ENCODE assay signal across 8 cellular contexts in genomic region chr22:44329179-44329796, GRCh38. TPM values are rescaled to one million over a fixed set of nuclear protein-coding genes. Genes with fewer than 3 reads are reported as not detected.
A peak's percentile ranks its signal among the peaks of the same experiment; 100 is the strongest.
DNase-seq lines count a peak whose midpoint lies in the region; ATAC-seq, FAIRE-seq and TF ChIP-seq lines count a peak whose summit lies in the region.

No MANE protein-coding gene starts in this region.

- in situ Hi-C loops in GM23248 (cut with MboI) = no loop called here

- H3K27me3 ChIP-seq in GM23248 (replicated peaks; ENCODE audit: insufficient read depth) = peaks cover 9% of the 10 kb centered on the region; the same call in 1 of the 2 replicates
- H3K27me3 ChIP-seq in OCI-LY3 (ENCODE audit: low read depth, low read length) = peaks cover 54% of the 10 kb centered on the region

- 85 to 88% methylated on average over 17 of the region's 17 CpGs for WGBS in GM23248 (ENCODE audit: low coverage in 1 of 2, low lambda C conversion rate in 2 of 2, missing lambda C conversion rate in 2 of 2), 2 experiments

- ATAC-seq in natural killer cell (peak in 1 of 3 donors; percentile 36), SK-N-SH treated with all-trans-retinoic acid at 6 μM for 48 hours (no peak)
- ATAC-seq in naive thymus-derived CD8-positive, alpha-beta T cell = no peak

- FAIRE-seq in GM18507 (lab: Jason Lieb, UNC) = peak; percentile 95

- no peak overlapping the region for H2AFZ ChIP-seq in GM23248
- H2AFZ ChIP-seq in OCI-LY3 (ENCODE audit: low read depth, low read length) = no peak overlapping the region

- DNase-seq in GM18507 (ENCODE audit: extremely low spot score, insufficient read length, low read depth) (peak; percentile 70), GM23248 (peak; percentile 40), natural killer cell (no peak), cerebellum (ENCODE audit: low spot score) (no peak), OCI-M2 (lab: John Stamatoyannopoulos, UW; ENCODE audit: unreplicated experiment) (no peak)
- DNase-seq in naive thymus-derived CD8-positive, alpha-beta T cell = no peak

- no peaks in the 10 kb centered on the region for H3K9me3 ChIP-seq in GM23248 (ENCODE audit: low read depth)
- H3K9me3 ChIP-seq in OCI-LY3 (ENCODE audit: insufficient read depth, low read length) = no peaks in the 10 kb centered on the region

- POLR2A ChIA-PET in naive thymus-derived CD8-positive, alpha-beta T cell (lab: Charles Lee) = no interaction called here

- H3K27ac ChIP-seq in GM23248 (no peak overlapping the region), OCI-LY3 (ENCODE audit: low read length) (no peak overlapping the region)

- H4K20me1 ChIP-seq in GM23248 (ENCODE audit: insufficient read depth) (no peaks in the 10 kb centered on the region), OCI-LY3 (ENCODE audit: insufficient read depth, low read length) (peaks cover 26% of the 10 kb centered on the region)

- H3K4me1 Mint-ChIP-seq in natural killer cell = peaks cover 11 to 27% of the 10 kb centered on the region in 2 donors
- H3K4me1 Mint-ChIP-seq in naive thymus-derived CD8-positive, alpha-beta T cell = peaks cover 13 to 36% (median 26%) of the 10 kb centered on the region in 4 donors

- no peaks in the 10 kb centered on the region for H3K79me2 ChIP-seq in GM23248 (ENCODE audit: insufficient read depth)
- no peaks in the 10 kb centered on the region for H3K79me2 ChIP-seq in OCI-LY3 (ENCODE audit: low read length)

- TF ChIP-seq CTCF in OCI-LY3 (IDR thresholded peaks at IDR 0.05; ENCODE audit: low read depth, low read length) = no peak
- TF ChIP-seq CTCF in natural killer cell (IDR thresholded peaks at IDR 0.05) = no peak

- H3K27ac Mint-ChIP-seq in natural killer cell = no peak overlapping the region
- H3K27ac Mint-ChIP-seq in naive thymus-derived CD8-positive, alpha-beta T cell = peak overlapping the region in 2 of 10 donors; percentile 29 to 43

- H3K9me3 Mint-ChIP-seq in natural killer cell = no peaks in the 10 kb centered on the region
- no peaks in the 10 kb centered on the region for H3K9me3 Mint-ChIP-seq in naive thymus-derived CD8-positive, alpha-beta T cell

- no peaks in the 10 kb centered on the region for H3F3A ChIP-seq in GM23248 (ENCODE audit: insufficient read depth)

- H3K4me3 ChIP-seq in GM23248 (no peak overlapping the region), OCI-LY3 (ENCODE audit: low read length) (peak overlapping the region; percentile 62)

- H3K4me1 ChIP-seq in GM23248 (ENCODE audit: insufficient read depth) = peaks cover 6% of the 10 kb centered on the region
- H3K4me1 ChIP-seq in OCI-LY3 (ENCODE audit: low read length) = peaks cover 23% of the 10 kb centered on the region

- intact Hi-C loops in natural killer cell (cut with micrococcal nuclease) = no loop called here

- peaks cover 31 to 32% of the 10 kb centered on the region in 2 donors for H3K27me3 Mint-ChIP-seq in natural killer cell (ENCODE audit: low read depth in 2 of 2)
- H3K27me3 Mint-ChIP-seq in naive thymus-derived CD8-positive, alpha-beta T cell = peaks cover 27 to 56% (median 37%) of the 10 kb centered on the region in 5 donors

- no peaks in the 10 kb centered on the region for H3K36me3 ChIP-seq in GM23248 (ENCODE audit: low read depth)
- no peaks in the 10 kb centered on the region for H3K36me3 ChIP-seq in OCI-LY3 (replicated peaks; ENCODE audit: low read depth, low read length)

- H3K4me2 ChIP-seq in GM23248 (ENCODE audit: unreplicated experiment) (no peak overlapping the region), OCI-LY3 (ENCODE audit: low read length) (peak overlapping the region; percentile 86)

- H3K9ac ChIP-seq in GM23248 (no peak overlapping the region), OCI-LY3 (ENCODE audit: low read length) (no peak overlapping the region; the same call in 1 of the 2 replicates)

- no peaks in the 10 kb centered on the region for H3K9me2 ChIP-seq in GM23248 (ENCODE audit: insufficient read depth)

- no peaks in the 10 kb centered on the region for H3K36me3 Mint-ChIP-seq in natural killer cell
- peaks cover 0 to 5% (median 0%) of the 10 kb centered on the region in 3 donors for H3K36me3 Mint-ChIP-seq in naive thymus-derived CD8-positive, alpha-beta T cell

- peak overlapping the region; percentile 51 for H3K4me3 Mint-ChIP-seq in natural killer cell
- H3K4me3 Mint-ChIP-seq in naive thymus-derived CD8-positive, alpha-beta T cell = peak overlapping the region in 3 of 10 donors; percentile 12 to 52 (median 22)

TF ChIP-seq in SK-N-SH treated with all-trans-retinoic acid at 6 μM for 48 hours, 23 proteins besides CTCF, POLR2A, EP300 and RAD21:
- no peak for TF ChIP-seq OSR1 (CRISPR knock-in tag; IDR thresholded peaks at IDR 0.05)
- no peak for TF ChIP-seq ZFP3 (CRISPR knock-in tag; IDR thresholded peaks at IDR 0.05)
- TF ChIP-seq TOX (CRISPR knock-in tag; IDR thresholded peaks at IDR 0.05; ENCODE audit: borderline replicate concordance) = no peak
- TF ChIP-seq, protein P1, sequence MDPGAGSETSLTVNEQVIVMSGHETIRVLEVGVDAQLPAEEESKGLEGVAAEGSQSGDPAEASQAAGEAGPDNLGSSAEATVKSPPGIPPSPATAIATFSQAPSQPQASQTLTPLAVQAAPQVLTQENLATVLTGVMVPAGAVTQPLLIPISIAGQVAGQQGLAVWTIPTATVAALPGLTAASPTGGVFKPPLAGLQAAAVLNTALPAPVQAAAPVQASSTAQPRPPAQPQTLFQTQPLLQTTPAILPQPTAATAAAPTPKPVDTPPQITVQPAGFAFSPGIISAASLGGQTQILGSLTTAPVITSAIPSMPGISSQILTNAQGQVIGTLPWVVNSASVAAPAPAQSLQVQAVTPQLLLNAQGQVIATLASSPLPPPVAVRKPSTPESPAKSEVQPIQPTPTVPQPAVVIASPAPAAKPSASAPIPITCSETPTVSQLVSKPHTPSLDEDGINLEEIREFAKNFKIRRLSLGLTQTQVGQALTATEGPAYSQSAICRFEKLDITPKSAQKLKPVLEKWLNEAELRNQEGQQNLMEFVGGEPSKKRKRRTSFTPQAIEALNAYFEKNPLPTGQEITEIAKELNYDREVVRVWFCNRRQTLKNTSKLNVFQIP (CRISPR knock-in tag; IDR thresholded peaks at IDR 0.05; ENCODE audit: borderline replicate concordance, low read depth) = no peak
- TF ChIP-seq, protein P2, sequence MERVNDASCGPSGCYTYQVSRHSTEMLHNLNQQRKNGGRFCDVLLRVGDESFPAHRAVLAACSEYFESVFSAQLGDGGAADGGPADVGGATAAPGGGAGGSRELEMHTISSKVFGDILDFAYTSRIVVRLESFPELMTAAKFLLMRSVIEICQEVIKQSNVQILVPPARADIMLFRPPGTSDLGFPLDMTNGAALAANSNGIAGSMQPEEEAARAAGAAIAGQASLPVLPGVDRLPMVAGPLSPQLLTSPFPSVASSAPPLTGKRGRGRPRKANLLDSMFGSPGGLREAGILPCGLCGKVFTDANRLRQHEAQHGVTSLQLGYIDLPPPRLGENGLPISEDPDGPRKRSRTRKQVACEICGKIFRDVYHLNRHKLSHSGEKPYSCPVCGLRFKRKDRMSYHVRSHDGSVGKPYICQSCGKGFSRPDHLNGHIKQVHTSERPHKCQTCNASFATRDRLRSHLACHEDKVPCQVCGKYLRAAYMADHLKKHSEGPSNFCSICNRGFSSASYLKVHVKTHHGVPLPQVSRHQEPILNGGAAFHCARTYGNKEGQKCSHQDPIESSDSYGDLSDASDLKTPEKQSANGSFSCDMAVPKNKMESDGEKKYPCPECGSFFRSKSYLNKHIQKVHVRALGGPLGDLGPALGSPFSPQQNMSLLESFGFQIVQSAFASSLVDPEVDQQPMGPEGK (CRISPR knock-in tag; IDR thresholded peaks at IDR 0.05; ENCODE audit: borderline replicate concordance) = no peak
- no peak for TF ChIP-seq CSDC2 (CRISPR knock-in tag; IDR thresholded peaks at IDR 0.05)
- TF ChIP-seq ESRRG (CRISPR knock-in tag; IDR thresholded peaks at IDR 0.05) = no peak
- TF ChIP-seq CSRNP3 (CRISPR knock-in tag; IDR thresholded peaks at IDR 0.05) = no peak
- TF ChIP-seq ZNF8 (CRISPR knock-in tag; IDR thresholded peaks at IDR 0.05) = no peak
- no peak for TF ChIP-seq GLIS3 (CRISPR knock-in tag; IDR thresholded peaks at IDR 0.05)
- TF ChIP-seq ZFP30 (CRISPR knock-in tag; IDR thresholded peaks at IDR 0.05) = no peak
- TF ChIP-seq TCF4 (CRISPR knock-in tag; IDR thresholded peaks at IDR 0.05; ENCODE audit: borderline replicate concordance) = no peak
- TF ChIP-seq ISL1 (CRISPR knock-in tag; IDR thresholded peaks at IDR 0.05) = no peak
- TF ChIP-seq, protein P3, sequence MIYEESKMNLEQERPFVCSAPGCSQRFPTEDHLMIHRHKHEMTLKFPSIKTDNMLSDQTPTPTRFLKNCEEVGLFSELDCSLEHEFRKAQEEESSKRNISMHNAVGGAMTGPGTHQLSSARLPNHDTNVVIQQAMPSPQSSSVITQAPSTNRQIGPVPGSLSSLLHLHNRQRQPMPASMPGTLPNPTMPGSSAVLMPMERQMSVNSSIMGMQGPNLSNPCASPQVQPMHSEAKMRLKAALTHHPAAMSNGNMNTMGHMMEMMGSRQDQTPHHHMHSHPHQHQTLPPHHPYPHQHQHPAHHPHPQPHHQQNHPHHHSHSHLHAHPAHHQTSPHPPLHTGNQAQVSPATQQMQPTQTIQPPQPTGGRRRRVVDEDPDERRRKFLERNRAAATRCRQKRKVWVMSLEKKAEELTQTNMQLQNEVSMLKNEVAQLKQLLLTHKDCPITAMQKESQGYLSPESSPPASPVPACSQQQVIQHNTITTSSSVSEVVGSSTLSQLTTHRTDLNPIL (CRISPR knock-in tag; IDR thresholded peaks at IDR 0.05; ENCODE audit: low read depth) = no peak
- TF ChIP-seq SNAI2 (CRISPR knock-in tag; IDR thresholded peaks at IDR 0.05) = no peak

RNA-seq across cellular contexts. Expression of gene SHISAL1, which starts 16.5 kb away (rescaled TPM):
- 1.5 and 2.2 TPM in 2 replicates for total RNA-seq in GM23248 (2014; rRNA removed; shearing (Covaris generic))
- 0.49 and 0.58 TPM in 2 replicates for polyA plus RNA-seq in GM23248 (2016; fragmentation: Nextera tagmentation; extraction: Ambion mirVana)
- not detected for total RNA-seq in natural killer cell
- total RNA-seq in naive thymus-derived CD8-positive, alpha-beta T cell = not detected
- polyA plus RNA-seq in naive thymus-derived CD8-positive, alpha-beta T cell = not detected
- 14.6 TPM for total RNA-seq in cerebellum

Comparison
In these comparisons a context has a peak if more than half of its experiments do, and no peak if none do; other contexts are left out.
1. DNase-seq: peak in GM18507 (single experiment) and GM23248 (single experiment); none in natural killer cell (single experiment), naive thymus-derived CD8-positive, alpha-beta T cell (0 of 10), cerebellum (single experiment) and OCI-M2 (single experiment).